In the genomic region with DNA sequence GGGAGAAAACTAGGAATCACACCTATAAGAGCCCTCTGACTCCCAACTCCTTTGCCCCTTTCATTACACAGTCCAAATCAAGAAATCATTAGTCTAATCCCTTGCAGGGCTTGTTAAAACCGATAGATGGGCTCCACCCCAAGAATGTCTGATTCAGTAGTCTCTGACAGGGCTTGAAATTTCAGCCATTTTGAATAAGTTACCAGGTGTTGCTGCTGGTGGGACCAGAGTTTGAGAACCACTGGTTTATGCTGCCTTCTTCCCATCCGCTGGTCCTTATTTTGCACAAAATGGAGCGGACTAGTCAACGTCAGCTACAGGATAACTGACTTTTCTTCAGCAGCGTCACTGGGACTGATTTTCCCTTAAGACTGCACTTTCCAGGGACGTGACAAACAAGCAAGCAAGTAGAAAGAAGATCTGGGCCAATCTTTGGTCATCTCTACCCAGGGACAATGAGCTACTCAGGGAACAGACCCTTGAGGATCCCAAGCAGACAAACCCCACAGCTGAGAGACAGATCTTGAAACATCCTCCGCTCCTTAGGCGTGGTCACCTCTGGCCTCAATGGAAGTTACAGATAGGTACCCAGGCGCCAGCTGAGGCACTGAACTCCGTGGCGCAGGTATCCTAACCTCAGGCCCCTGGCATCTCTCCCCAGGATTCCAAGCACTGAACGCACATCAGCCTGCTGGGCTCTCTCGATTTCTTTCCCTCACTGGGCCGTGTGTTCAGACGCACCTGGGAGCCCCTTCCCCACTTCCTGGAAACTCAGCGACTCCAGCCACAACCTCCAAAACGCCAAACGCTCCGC, we compare ENCODE assay signal across 8 cellular contexts. TPM values are rescaled to one million over a fixed set of nuclear protein-coding genes. Genes with fewer than 3 reads are reported as not detected.
DNase-seq lines count a peak whose midpoint lies in the region; ATAC-seq and TF ChIP-seq lines count a peak whose summit lies in the region.

No MANE protein-coding gene starts in this region.

- H3K4me1 Mint-ChIP-seq in CD14-positive monocyte, result peaks cover 24% of the 10 kb centered on the region
- H3K4me1 Mint-ChIP-seq in effector memory CD8-positive, alpha-beta T cell (ENCODE audit: low read depth in 2 of 2), result peaks cover 21 to 36% of the 10 kb centered on the region in 2 donors
- H3K4me1 Mint-ChIP-seq in neural crest cell, result peaks cover 40% of the 10 kb centered on the region

- CTCF ChIA-PET in GM10248 (lab: Yijun Ruan, JAX), result interaction anchor here (0.7 to 1.8 kb wide), 3 partner anchors 23 to 121 kb away, joined by 3 to 6 read pairs (median 3); no protein-coding TSS in a partner anchor

- H3K27me3 Mint-ChIP-seq in CD14-positive monocyte (ENCODE audit: low read depth in 3 of 3) (no peaks in the 10 kb centered on the region), neural crest cell (ENCODE audit: low read depth) (no peaks in the 10 kb centered on the region)
- no peaks in the 10 kb centered on the region for H3K27me3 Mint-ChIP-seq in effector memory CD8-positive, alpha-beta T cell

- intact Hi-C loops in CD14-positive monocyte (cut with micrococcal nuclease), result loop anchor here (5.0 kb wide), 4 partner anchors 236 to 651 kb away; partner anchors contain the start of genes FAM222A (in 2 of the 2) and UNG (in 1 of the 2)

- peaks cover 0 to 5% of the 10 kb centered on the region in 2 donors for H3K36me3 Mint-ChIP-seq in CD14-positive monocyte
- H3K36me3 Mint-ChIP-seq in effector memory CD8-positive, alpha-beta T cell (ENCODE audit: insufficient read depth), result peaks cover 12% of the 10 kb centered on the region
- no peaks in the 10 kb centered on the region for H3K36me3 Mint-ChIP-seq in neural crest cell (ENCODE audit: low read depth)

- POLR2A ChIA-PET in GM10248 (lab: Yijun Ruan, JAX), result no interaction called here

- TF ChIP-seq CTCF in CD14-positive monocyte (IDR thresholded peaks at IDR 0.05) (no peak), neural crest cell (conservative IDR thresholded peaks at IDR 0.05) (no peak), GM10248 (IDR thresholded peaks at IDR 0.05; ENCODE audit: control extremely low read depth, extremely low read depth, low read depth, missing control alignments) (no peak), omental fat pad (IDR thresholded peaks at IDR 0.05) (no peak)

- no peak for ATAC-seq in effector memory CD8-positive, alpha-beta T cell (replicated peaks)
- ATAC-seq in omental fat pad (ENCODE audit: low FRiP score), result no peak

- peak overlapping the region; percentile 72 to 100 (median 100) for H3K27ac Mint-ChIP-seq in CD14-positive monocyte
- H3K27ac Mint-ChIP-seq in effector memory CD8-positive, alpha-beta T cell, result peak overlapping the region; percentile 97 to 99
- peak overlapping the region; percentile 100 for H3K27ac Mint-ChIP-seq in neural crest cell (ENCODE audit: unreplicated experiment)

- H3K9me3 Mint-ChIP-seq in CD14-positive monocyte (no peaks in the 10 kb centered on the region), neural crest cell (no peaks in the 10 kb centered on the region)
- no peaks in the 10 kb centered on the region for H3K9me3 Mint-ChIP-seq in effector memory CD8-positive, alpha-beta T cell

- H3K4me3 Mint-ChIP-seq in CD14-positive monocyte (peak overlapping the region; percentile 93 to 96), neural crest cell (peak overlapping the region; percentile 100)
- peak overlapping the region; percentile 98 to 99 for H3K4me3 Mint-ChIP-seq in effector memory CD8-positive, alpha-beta T cell

- DNase-seq in CD14-positive monocyte (ENCODE audit: low spot score) (no peak), NAMALWA (ENCODE audit: low spot score) (peak; percentile 5), neural crest cell (ENCODE audit: low read depth, low spot score) (no peak), middle frontal gyrus (ENCODE audit: extremely low spot score, low spot score) (no peak), GM10248 (ENCODE audit: extremely low spot score) (no peak), NCI-H1048 (lab: John Stamatoyannopoulos, UW) (no peak), omental fat pad (ENCODE audit: low spot score) (no peak)
- no peak for DNase-seq in effector memory CD8-positive, alpha-beta T cell

RNA-seq across cellular contexts. Expression of gene KCTD10, which starts 0.9 kb away (rescaled TPM):
- polyA plus RNA-seq in CD14-positive monocyte, result 10 to 100 TPM; 20.0 to 21.0 TPM
- total RNA-seq in neural crest cell, result 58.4 and 66.4 TPM in 2 replicates
- 10 to 100 TPM; 75.6 to 99.6 (median 81.8) TPM for total RNA-seq in omental fat pad

RNA-seq across cellular contexts. Expression of gene UBE3B, which starts 1.2 kb away (rescaled TPM):
- 10 to 100 TPM; 14.4 to 18.2 TPM for polyA plus RNA-seq in CD14-positive monocyte
- 35.9 and 38.7 TPM in 2 replicates for total RNA-seq in neural crest cell
- 10 to 100 TPM; 36.6 to 82.4 (median 40.1) TPM for total RNA-seq in omental fat pad
